ENCODE assay signal across 16 cellular contexts in genomic region chr15:39857132-39857531, GRCh38.
DNase-seq lines count a peak whose midpoint lies in the region; ATAC-seq and TF ChIP-seq lines count a peak whose summit lies in the region.
"Had no signal": no experiment of that assay in that cellular context is flagged by ENCODE, and none has a peak within 500 bp of the region (broad histone marks: within the 10 kb centered on the region; RNA-seq: fewer than 3 reads in every experiment).

No MANE protein-coding gene starts in this region.

- H3K27me3 ChIP-seq in gastrocnemius medialis, result no peaks in the 10 kb centered on the region

- TF ChIP-seq POLR2A in gastrocnemius medialis (IDR thresholded peaks at IDR 0.05), result no peak

- peak; percentile 24 for DNase-seq in Caki2 (ENCODE audit: low read depth)
- DNase-seq in dermis blood vessel endothelial cell, result peak; percentile 18
- DNase-seq in left colon, result no peak
- DNase-seq in gastrocnemius medialis, result no peak
- no peak for DNase-seq in glomerular visceral epithelial cell (ENCODE audit: extremely low spot score)
- no peak for DNase-seq in Right ventricle myocardium inferior (ENCODE audit: missing footprints)
- DNase-seq: Calu3; CD4-positive, alpha-beta memory T cell; DMS79 treated with DMSO at 0.1 percent for 48 hours; GF-D8; GOT3; H7; HFFc6 had no signal

- H3K36me3 ChIP-seq in gastrocnemius medialis, result no peaks in the 10 kb centered on the region

- no peak for TF ChIP-seq CTCF in gastrocnemius medialis (IDR thresholded peaks at IDR 0.05 in 4 of 5, conservative IDR thresholded peaks at IDR 0.05 in 1 of 5)

- H3K27ac ChIP-seq in gastrocnemius medialis, result no peak overlapping the region
- H3K27ac ChIP-seq: C4-2B had no signal

- no peaks in the 10 kb centered on the region for H3K9me3 ChIP-seq in gastrocnemius medialis

- H3K4me3 ChIP-seq in gastrocnemius medialis, result no peak overlapping the region

- in situ Hi-C loops in Caki2 (cut with HindIII; ENCODE audit: low pct_unique_long_range_greater_than_20kb, low sequenced_read_pairs), result no loop called here
- in situ Hi-C loops in gastrocnemius medialis (cut with MboI; ENCODE audit: low sequenced_read_pairs in 4 of 4), result no loop called here

- H3K4me1 ChIP-seq in gastrocnemius medialis, result no peaks in the 10 kb centered on the region

- intact Hi-C loops in left colon (cut with DNase I, micrococcal nuclease), result no loop called here
- intact Hi-C loops in gastrocnemius medialis (cut with DNase I; ENCODE audit: low total_unique reads), result no loop called here
- intact Hi-C loops in Right ventricle myocardium inferior (cut with DNase I), result no loop called here

- ATAC-seq in left colon (peak; percentile 62), gastrocnemius medialis (no peak), HG02884 (IDR thresholded peaks at IDR 0.05; ENCODE audit: unreplicated experiment) (no peak), Right ventricle myocardium inferior (no peak)
- ATAC-seq: HCT116 had no signal

Comparison
In these comparisons a context has a peak if more than half of its experiments do, and no peak if none do; other contexts are left out.
1. DNase-seq: peak in Caki2 (single experiment) and dermis blood vessel endothelial cell (single experiment); none in left colon (0 of 2), gastrocnemius medialis (0 of 2), glomerular visceral epithelial cell (single experiment) and Right ventricle myocardium inferior (single experiment).